In the genomic region with DNA sequence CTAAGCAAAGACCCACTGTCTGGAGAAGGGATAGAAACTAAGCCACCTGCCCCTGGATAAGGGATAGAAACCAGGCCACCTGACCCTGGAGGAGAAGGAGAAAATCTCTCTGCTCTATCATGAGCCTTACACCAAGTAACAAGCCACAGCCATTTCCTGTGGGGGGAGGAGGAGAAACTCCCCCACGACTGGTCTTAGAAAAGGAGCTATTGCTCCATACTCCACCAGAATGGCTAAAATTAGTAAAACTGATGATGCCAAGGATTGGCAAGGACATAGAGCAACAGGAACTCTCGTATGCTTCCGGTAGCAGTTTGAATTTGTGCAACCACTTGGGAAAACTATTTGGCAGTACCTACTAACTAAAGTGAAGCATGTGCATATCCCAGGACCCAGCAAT, we compare ENCODE assay signal across 15 cellular contexts.
DNase-seq lines count a peak whose midpoint lies in the region; ATAC-seq, FAIRE-seq and TF ChIP-seq lines count a peak whose summit lies in the region.
"Had no signal": no experiment of that assay in that cellular context is flagged by ENCODE, and none has a peak within 500 bp of the region (broad histone marks: within the 10 kb centered on the region; RNA-seq: fewer than 3 reads in every experiment).

No MANE protein-coding gene starts in this region.

- FAIRE-seq in HTR-8/SVneo (lab: Jason Lieb, UNC), result no peak
- FAIRE-seq: kidney had no signal

- H3K9me3 ChIP-seq in gastrocnemius medialis, result no peaks in the 10 kb centered on the region

- no peak overlapping the region for H3K27ac Mint-ChIP-seq in endothelial cell (ENCODE audit: unreplicated experiment)

- H3K4me1 Mint-ChIP-seq in endothelial cell (ENCODE audit: unreplicated experiment), result peaks cover 17% of the 10 kb centered on the region

- in situ Hi-C loops in gastrocnemius medialis (cut with MboI; ENCODE audit: low sequenced_read_pairs in 4 of 4), result no loop called here

- intact Hi-C loops in gastrocnemius medialis (cut with DNase I; ENCODE audit: low total_unique reads), result no loop called here
- intact Hi-C loops in lower leg skin (cut with DNase I; ENCODE audit: low total_unique reads), result no loop called here

- peaks cover 10 to 29% of the 10 kb centered on the region in 2 donors for H3K4me1 ChIP-seq in gastrocnemius medialis

- H3K4me3 ChIP-seq in gastrocnemius medialis (no peak overlapping the region), lower leg skin (ENCODE audit: low read depth, poor library complexity, severe bottlenecking) (no peak overlapping the region)

- WGBS in lower leg skin, 2 donors, result 12 to 23% methylated on average over 3 of the region's 3 CpGs

- H3K27me3 ChIP-seq in gastrocnemius medialis, result no peaks in the 10 kb centered on the region

- H3K36me3 ChIP-seq in gastrocnemius medialis, result no peaks in the 10 kb centered on the region

- no peak overlapping the region for H3K4me3 Mint-ChIP-seq in endothelial cell (ENCODE audit: unreplicated experiment)
- H3K4me3 Mint-ChIP-seq: nephron had no signal

- H3K9me3 Mint-ChIP-seq in endothelial cell (ENCODE audit: unreplicated experiment), result no peaks in the 10 kb centered on the region

- no peaks in the 10 kb centered on the region for H3K36me3 Mint-ChIP-seq in endothelial cell (ENCODE audit: low read depth, unreplicated experiment)

- H3K27ac ChIP-seq in gastrocnemius medialis, result peak overlapping the region in 3 of 4 donors; percentile 20 to 61 (median 36)
- H3K27ac ChIP-seq: KMS-11 had no signal

- no peaks in the 10 kb centered on the region for H3K27me3 Mint-ChIP-seq in endothelial cell (ENCODE audit: unreplicated experiment)

- no peak for TF ChIP-seq POLR2A in gastrocnemius medialis (IDR thresholded peaks at IDR 0.05)
- no peak for TF ChIP-seq POLR2A in lower leg skin (IDR thresholded peaks at IDR 0.05)
- TF ChIP-seq POLR2A in GM18505 (IDR thresholded peaks at IDR 0.05; ENCODE audit: borderline replicate concordance, extremely low read depth, insufficient read depth, insufficient read length), result no peak

- ATAC-seq in gastrocnemius medialis, result peak; percentile 53 to 70
- no peak for ATAC-seq in GM18505 (IDR thresholded peaks at IDR 0.05; ENCODE audit: unreplicated experiment)

- TF ChIP-seq CTCF in gastrocnemius medialis (IDR thresholded peaks at IDR 0.05 in 4 of 5, conservative IDR thresholded peaks at IDR 0.05 in 1 of 5) (no peak), endothelial cell (IDR thresholded peaks at IDR 0.05; ENCODE audit: unreplicated experiment) (no peak), lower leg skin (IDR thresholded peaks at IDR 0.05) (no peak)

- DNase-seq in EH (ENCODE audit: low read depth), result peak; percentile 83
- peak; percentile 85 for DNase-seq in NOMO-1 treated with DMSO at 0.1 percent for 48 hours (lab: John Stamatoyannopoulos, UW; ENCODE audit: unreplicated experiment)
- peak; percentile 12 for DNase-seq in fibroblast of the conjunctiva (ENCODE audit: low read depth)
- DNase-seq in gastrocnemius medialis, result peak; percentile 18 to 43
- DNase-seq in HTR-8/SVneo (ENCODE audit: insufficient read length, low spot score), result no peak
- DNase-seq in endothelial cell (ENCODE audit: low spot score), result no peak
- no peak for DNase-seq in lower leg skin (ENCODE audit: low spot score in 2 of 2)
- DNase-seq: activated CD4-positive, CD25-positive, alpha-beta regulatory T cell; kidney; NCI-H2171; SHP77; stimulated activated CD4-positive, alpha-beta T cell treated with anti-CD3 and anti-CD28 coated beads, Interleukin-15, amount 100 ng/mL, for 24 hours had no signal

Comparison
In these comparisons a context has a peak if more than half of its experiments do, and no peak if none do; other contexts are left out.
1. DNase-seq: peak in EH (single experiment), NOMO-1 treated with DMSO at 0.1 percent for 48 hours (single experiment), fibroblast of the conjunctiva (single experiment) and gastrocnemius medialis (2 of 2); none in HTR-8/SVneo (single experiment), endothelial cell (single experiment) and lower leg skin (0 of 2).